ENCODE assay signal across 8 cellular contexts in genomic region chr11:123137496-123138270, GRCh38. TPM values are rescaled to one million over a fixed set of nuclear protein-coding genes. Genes with fewer than 3 reads are reported as not detected.
DNase-seq lines count a peak whose midpoint lies in the region; ATAC-seq and TF ChIP-seq lines count a peak whose summit lies in the region.

No MANE protein-coding gene starts in this region.

- no peaks in the 10 kb centered on the region for H3K9me3 ChIP-seq in fibroblast of lung (ENCODE audit: control insufficient read depth, insufficient read depth, low read depth, low read length)

- H3K36me3 Mint-ChIP-seq in naive B cell: no peaks in the 10 kb centered on the region

- peaks cover 2% of the 10 kb centered on the region for H3K4me1 ChIP-seq in fibroblast of lung (ENCODE audit: control insufficient read depth, extremely low read depth, insufficient read depth, low read length)

- H3K36me3 ChIP-seq in fibroblast of lung (ENCODE audit: control insufficient read depth, insufficient read depth, low read length): no peaks in the 10 kb centered on the region

- peak overlapping the region in 6 of 8 donors; percentile 20 to 83 (median 54) for H3K4me3 Mint-ChIP-seq in naive B cell

- peak overlapping the region; percentile 78 for H3K4me2 ChIP-seq in fibroblast of lung (ENCODE audit: extremely low read depth, insufficient read depth, low read length)

- TF ChIP-seq CTCF in fibroblast of lung (conservative IDR thresholded peaks at IDR 0.05 in 1 of 2, IDR thresholded peaks at IDR 0.05 in 1 of 2; ENCODE audit: low read depth in 1 of 2, low read length in 2 of 2): peak; percentile 25 to 38

- H3K27me3 Mint-ChIP-seq in naive B cell: no peaks in the 10 kb centered on the region

- no peak for ATAC-seq in naive B cell (ENCODE audit: low read depth in 2 of 2)
- ATAC-seq in GM18502 (IDR thresholded peaks at IDR 0.05; ENCODE audit: poor library complexity, unreplicated experiment): no peak
- ATAC-seq in HG02759 (IDR thresholded peaks at IDR 0.05; ENCODE audit: unreplicated experiment): no peak

- H3K9me3 Mint-ChIP-seq in naive B cell: no peaks in the 10 kb centered on the region

- H2AFZ ChIP-seq in fibroblast of lung (ENCODE audit: low read length): no peak overlapping the region

- no peaks in the 10 kb centered on the region for H3K27me3 ChIP-seq in fibroblast of lung (ENCODE audit: control insufficient read depth, insufficient read depth, low read length)

- H3K9ac ChIP-seq in fibroblast of lung (ENCODE audit: insufficient read depth, low read length): peak overlapping the region; percentile 45

- DNase-seq in AG20443 (ENCODE audit: low spot score) (peak; percentile 83), NCI-H2227 (lab: John Stamatoyannopoulos, UW; ENCODE audit: unreplicated experiment) (peak; percentile 64), fibroblast of lung (ENCODE audit: low read depth in 2 of 2) (peak; percentile 81 to 88), naive B cell (no peak), NK-92 (lab: John Stamatoyannopoulos, UW; ENCODE audit: unreplicated experiment) (no peak), OCI-M2 (lab: John Stamatoyannopoulos, UW; ENCODE audit: unreplicated experiment) (no peak)

- peaks cover 22% of the 10 kb centered on the region for H3K79me2 ChIP-seq in fibroblast of lung (ENCODE audit: control insufficient read depth, insufficient read depth, low read length)

- H3K4me1 Mint-ChIP-seq in naive B cell: peaks cover 6 to 10% (median 8%) of the 10 kb centered on the region in 3 donors

- H3K27ac ChIP-seq in fibroblast of lung (ENCODE audit: insufficient read depth, low read length): peak overlapping the region; percentile 74

- H4K20me1 ChIP-seq in fibroblast of lung (ENCODE audit: control insufficient read depth, extremely low read depth, insufficient read depth, low read length): no peaks in the 10 kb centered on the region

- H3K4me3 ChIP-seq in fibroblast of lung (replicated peaks in 1 of 4; ENCODE audit: control extremely low read depth in 1 of 4, insufficient read depth in 1 of 4, low read depth in 3 of 4, low read length in 4 of 4): peak overlapping the region in 3 of 4 experiments; percentile 7 to 10 (median 8)

- H3K27ac Mint-ChIP-seq in naive B cell: peak overlapping the region in 1 of 6 donors; percentile 20

RNA-seq across cellular contexts. Expression of gene CLMP, which starts 57.4 kb away (rescaled TPM):
- total RNA-seq in fibroblast of lung: 84.5 and 107 TPM in 2 replicates
- 151 and 243 TPM in 2 replicates for polyA plus RNA-seq in fibroblast of lung
- polyA plus RNA-seq in fibroblast of lung (2012): 74.4 and 134 TPM in 2 replicates
- 180 and 200 TPM in 2 replicates for polyA minus RNA-seq in fibroblast of lung (ENCODE audit: low replicate concordance)
- polyA plus RNA-seq in naive B cell (ENCODE audit: low read depth in 6 of 6): under 1 TPM in 3 of 6 donors, not detected in 3; 0.20 to 0.38 (median 0.31) TPM

Comparison
In these comparisons a context has a peak if more than half of its experiments do, and no peak if none do; other contexts are left out.
1. DNase-seq: peak in AG20443 (single experiment), NCI-H2227 (single experiment) and fibroblast of lung (2 of 2); none in naive B cell (single experiment), NK-92 (single experiment) and OCI-M2 (single experiment).
2. RNA of gene CLMP, which starts 57.4 kb away (polyA plus RNA-seq): 74.4 to 243 TPM in fibroblast of lung; 0.20 to 0.38 TPM in naive B cell; every median in the first group is over 10 times any median in the second.